8 cellular contexts compared by ENCODE assay signal in the genomic region with DNA sequence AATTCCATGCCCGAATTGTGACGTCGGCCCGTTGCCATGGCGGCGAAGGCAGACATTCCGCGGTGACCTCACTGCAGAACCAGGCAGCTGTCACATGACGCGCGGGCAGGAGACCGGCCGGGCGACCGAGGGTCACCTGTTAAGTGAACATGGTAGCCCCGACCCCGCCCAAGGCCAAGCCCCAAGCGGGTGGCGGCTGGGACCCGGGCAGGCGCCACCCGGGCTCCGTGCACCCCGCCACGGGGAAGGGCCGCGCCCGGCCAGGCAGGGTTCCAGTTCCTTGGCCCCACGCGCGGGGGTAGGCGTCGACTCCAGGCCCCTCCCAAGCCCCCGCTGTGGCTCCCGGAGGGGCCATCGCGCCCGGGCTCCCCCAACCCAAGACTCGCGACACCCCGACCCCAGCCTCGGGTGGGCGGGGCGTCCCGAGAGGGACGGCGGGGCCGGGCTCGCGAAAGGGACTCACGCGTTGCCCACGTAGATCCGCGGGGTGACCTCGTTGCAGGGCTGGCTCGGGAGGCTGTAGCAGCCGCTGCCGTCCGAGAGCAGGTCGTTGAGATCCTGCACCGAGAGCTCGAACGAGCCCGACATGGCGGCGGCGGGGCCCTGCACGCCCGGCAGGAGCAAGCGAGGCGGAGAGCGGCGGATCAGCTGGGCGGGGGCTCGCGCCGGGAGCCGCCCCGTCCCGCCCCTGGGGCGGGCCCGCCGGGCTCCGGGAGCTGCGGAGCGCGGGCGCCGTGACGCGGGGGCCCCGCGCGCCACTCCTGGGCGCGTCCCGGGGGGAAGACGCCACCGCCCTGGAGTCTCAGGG. TPM values are rescaled to one million over a fixed set of nuclear protein-coding genes. Genes with fewer than 3 reads are reported as not detected.
DNase-seq lines count a peak whose midpoint lies in the region; ATAC-seq and TF ChIP-seq lines count a peak whose summit lies in the region.

Gene DUSP3, minus strand, starts transcription at position 641 of the 808 bp plus-strand sequence. Its CDS starts 53 bp downstream, at position 588.

- H3K4me1 Mint-ChIP-seq in activated naive CD8-positive, alpha-beta T cell treated with anti-CD3 and anti-CD28 coated beads for 36 hours, result peaks cover 3% of the 10 kb centered on the region

- H3K27ac Mint-ChIP-seq in activated naive CD8-positive, alpha-beta T cell treated with anti-CD3 and anti-CD28 coated beads for 36 hours, result peak within 1 kb of the TSS; percentile 78

- H3K27me3 Mint-ChIP-seq in activated naive CD8-positive, alpha-beta T cell treated with anti-CD3 and anti-CD28 coated beads for 36 hours, result peaks cover 32% of the 10 kb centered on the region

- H3K9me3 Mint-ChIP-seq in activated naive CD8-positive, alpha-beta T cell treated with anti-CD3 and anti-CD28 coated beads for 36 hours, result no peaks in the 10 kb centered on the region

- no peak for TF ChIP-seq CTCF in subcutaneous adipose tissue (IDR thresholded peaks at IDR 0.05; ENCODE audit: low read depth)

- H3K4me3 Mint-ChIP-seq in activated naive CD8-positive, alpha-beta T cell treated with anti-CD3 and anti-CD28 coated beads for 36 hours, result peak within 1 kb of the TSS; percentile 81

- peak; percentile 72 for ATAC-seq in GM21717 (IDR thresholded peaks at IDR 0.05; ENCODE audit: unreplicated experiment)
- ATAC-seq in SK-N-SH treated with all-trans-retinoic acid at 6 μM for 48 hours, result peak; percentile 95

- DNase-seq in DMS53 (lab: John Stamatoyannopoulos, UW) (peak; percentile 99), LoVo (ENCODE audit: low spot score) (peak; percentile 92), glomerular endothelial cell (ENCODE audit: extremely low read depth, low read depth, low spot score) (peak; percentile 48), non-pigmented ciliary epithelial cell (ENCODE audit: low read depth) (peak; percentile 61)
- DNase-seq in activated naive CD8-positive, alpha-beta T cell treated with anti-CD3 and anti-CD28 coated beads for 36 hours, result peak; percentile 83

- peaks cover 5% of the 10 kb centered on the region for H3K36me3 Mint-ChIP-seq in activated naive CD8-positive, alpha-beta T cell treated with anti-CD3 and anti-CD28 coated beads for 36 hours

TF ChIP-seq in SK-N-SH treated with all-trans-retinoic acid at 6 μM for 48 hours, 23 proteins besides CTCF, POLR2A, EP300 and RAD21:
- TF ChIP-seq TSHZ2 (CRISPR knock-in tag; IDR thresholded peaks at IDR 0.05), result 0 out of 2 replicates have a peak, but pooled peaks have one; percentile 8
- no peak for TF ChIP-seq ZNF565 (CRISPR knock-in tag; conservative IDR thresholded peaks at IDR 0.05; ENCODE audit: low read depth)
- no peak for TF ChIP-seq TOX (CRISPR knock-in tag; IDR thresholded peaks at IDR 0.05; ENCODE audit: borderline replicate concordance)
- TF ChIP-seq, protein P1, sequence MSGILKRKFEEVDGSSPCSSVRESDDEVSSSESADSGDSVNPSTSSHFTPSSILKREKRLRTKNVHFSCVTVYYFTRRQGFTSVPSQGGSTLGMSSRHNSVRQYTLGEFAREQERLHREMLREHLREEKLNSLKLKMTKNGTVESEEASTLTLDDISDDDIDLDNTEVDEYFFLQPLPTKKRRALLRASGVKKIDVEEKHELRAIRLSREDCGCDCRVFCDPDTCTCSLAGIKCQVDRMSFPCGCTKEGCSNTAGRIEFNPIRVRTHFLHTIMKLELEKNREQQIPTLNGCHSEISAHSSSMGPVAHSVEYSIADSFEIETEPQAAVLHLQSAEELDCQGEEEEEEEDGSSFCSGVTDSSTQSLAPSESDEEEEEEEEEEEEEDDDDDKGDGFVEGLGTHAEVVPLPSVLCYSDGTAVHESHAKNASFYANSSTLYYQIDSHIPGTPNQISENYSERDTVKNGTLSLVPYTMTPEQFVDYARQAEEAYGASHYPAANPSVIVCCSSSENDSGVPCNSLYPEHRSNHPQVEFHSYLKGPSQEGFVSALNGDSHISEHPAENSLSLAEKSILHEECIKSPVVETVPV (CRISPR knock-in tag; IDR thresholded peaks at IDR 0.05), result no peak
- TF ChIP-seq RARB (CRISPR knock-in tag; IDR thresholded peaks at IDR 0.05), result no peak
- TF ChIP-seq ZFP30 (CRISPR knock-in tag; IDR thresholded peaks at IDR 0.05), result no peak
- no peak for TF ChIP-seq ZNF70 (CRISPR knock-in tag; IDR thresholded peaks at IDR 0.05)

RNA-seq across cellular contexts. Expression of gene DUSP3, which starts in this region (rescaled TPM):
- 10 to 100 TPM; 21.2 to 22.3 TPM for total RNA-seq in activated naive CD8-positive, alpha-beta T cell treated with anti-CD3 and anti-CD28 coated beads for 36 hours
- 77.5 and 84.3 TPM in 2 replicates for total RNA-seq in glomerular endothelial cell
- 10 to 100 TPM; 55.4 to 86.4 (median 60.2) TPM for total RNA-seq in subcutaneous adipose tissue

Comparison
In these comparisons a context has a peak if more than half of its experiments do, and no peak if none do; other contexts are left out.
1. Peak in every context shown above with its lines: DNase-seq and ATAC-seq.
2. DNase-seq: peak in every context shown above with its lines; median percentile 99 in DMS53; 92 in LoVo; 83 in activated naive CD8-positive, alpha-beta T cell treated with anti-CD3 and anti-CD28 coated beads for 36 hours; 61 in non-pigmented ciliary epithelial cell; 48 in glomerular endothelial cell.